10 cellular contexts compared by ENCODE assay signal in the genomic region with DNA sequence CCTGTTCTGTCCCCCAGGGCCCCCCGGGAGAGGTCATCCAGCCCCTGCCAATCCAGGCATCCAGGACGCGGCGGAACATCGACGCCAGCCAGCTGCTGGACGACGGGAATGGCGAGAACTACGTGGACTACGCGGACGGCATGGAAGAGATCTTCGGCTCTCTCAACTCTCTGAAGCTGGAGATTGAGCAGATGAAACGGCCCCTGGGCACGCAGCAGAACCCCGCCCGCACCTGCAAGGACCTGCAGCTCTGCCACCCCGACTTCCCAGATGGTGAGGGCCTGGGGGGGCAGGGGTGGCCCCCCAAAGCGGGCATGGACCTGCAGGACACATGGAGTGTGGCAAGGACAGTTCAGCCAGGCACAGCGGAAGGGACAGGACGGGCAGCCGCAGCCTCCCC. TPM values are rescaled to one million over a fixed set of nuclear protein-coding genes. Genes with fewer than 3 reads are reported as not detected.
"Had no signal": no experiment of that assay in that cellular context is flagged by ENCODE, and none has a peak within 500 bp of the region (broad histone marks: within the 10 kb centered on the region; RNA-seq: fewer than 3 reads in every experiment).

No MANE protein-coding gene starts in this region.

- H3K36me3 ChIP-seq: HAP-1 had no signal

- H3K9me3 Mint-ChIP-seq: GM23338, HFFc6 had no signal

- DNase-seq: H7, HFFc6 had no signal

- H3K4me1 Mint-ChIP-seq: GM23338 had no signal

- H3K27ac ChIP-seq: HL-60 had no signal

- H3K4me1 ChIP-seq: HAP-1 had no signal

- H3K4me3 ChIP-seq: GM23338, HAP-1, K562 had no signal

- H3K4me2 ChIP-seq: GM23338 had no signal

- H3K4me3 Mint-ChIP-seq: GM23338, HFFc6 had no signal

- H3K27ac Mint-ChIP-seq: GM23338, HFFc6 had no signal

- H3K9me3 ChIP-seq: HAP-1 had no signal

- ATAC-seq: GM23338, HCT116, HepG2, K562 had no signal

- H2AFZ ChIP-seq: GM23338 had no signal

RNA-seq across cellular contexts. Expression of a gene that starts 56.0 kb away (rescaled TPM):
- total RNA-seq: GM23338, H4, H7, HepG2, HFFc6, HT1080, K562 had no signal
- polyA plus RNA-seq: GM23338, HepG2, K562 had no signal
